ENCODE assay signal across 1 cellular context in genomic region chr6:18034798-18035202, GRCh38.
TF ChIP-seq lines count a peak whose summit lies in the region.

No MANE protein-coding gene starts in this region.

TF ChIP-seq in HepG2, 621 proteins besides CTCF, POLR2A, EP300 and RAD21 (continued from another document and continues in another):
- no peak for TF ChIP-seq CERS6 (CRISPR knock-in tag; IDR thresholded peaks at IDR 0.05)
- TF ChIP-seq KLF13 (CRISPR knock-in tag; IDR thresholded peaks at IDR 0.05): no peak
- no peak for TF ChIP-seq ZNF34 (CRISPR knock-in tag; IDR thresholded peaks at IDR 0.05; ENCODE audit: borderline replicate concordance)
- no peak for TF ChIP-seq RERE (CRISPR knock-in tag; IDR thresholded peaks at IDR 0.05; ENCODE audit: low read depth)
- TF ChIP-seq ZC3H4 (CRISPR knock-in tag; IDR thresholded peaks at IDR 0.05; ENCODE audit: borderline replicate concordance): no peak
- TF ChIP-seq ZNF407 (CRISPR knock-in tag; IDR thresholded peaks at IDR 0.05; ENCODE audit: not compliant biosample characterization): no peak
- TF ChIP-seq ZNF713 (CRISPR knock-in tag; IDR thresholded peaks at IDR 0.05): no peak
- TF ChIP-seq HNF1A (IDR thresholded peaks at IDR 0.05; ENCODE audit: low read depth): no peak
- no peak for TF ChIP-seq HNF1A (CRISPR knock-in tag; IDR thresholded peaks at IDR 0.05; ENCODE audit: borderline replicate concordance)
- TF ChIP-seq ZNF296 (CRISPR knock-in tag; conservative IDR thresholded peaks at IDR 0.05): no peak
- TF ChIP-seq DPF2 (CRISPR knock-in tag; IDR thresholded peaks at IDR 0.05; ENCODE audit: borderline replicate concordance, low read depth): no peak
- no peak for TF ChIP-seq STAT6 (CRISPR knock-in tag; IDR thresholded peaks at IDR 0.05; ENCODE audit: borderline replicate concordance)
- no peak for TF ChIP-seq MZF1 (CRISPR knock-in tag; IDR thresholded peaks at IDR 0.05; ENCODE audit: borderline replicate concordance)
- TF ChIP-seq SNAPC5 (CRISPR knock-in tag; IDR thresholded peaks at IDR 0.05; ENCODE audit: borderline replicate concordance): no peak
- TF ChIP-seq ZBTB14 (CRISPR knock-in tag; IDR thresholded peaks at IDR 0.05): no peak
- no peak for TF ChIP-seq NCOA1 (CRISPR knock-in tag; IDR thresholded peaks at IDR 0.05)
- no peak for TF ChIP-seq XBP1 (CRISPR knock-in tag; IDR thresholded peaks at IDR 0.05)
- no peak for TF ChIP-seq ZNF816 (CRISPR knock-in tag; IDR thresholded peaks at IDR 0.05; ENCODE audit: borderline replicate concordance)
- TF ChIP-seq NFYB (CRISPR knock-in tag; IDR thresholded peaks at IDR 0.05): no peak
- no peak for TF ChIP-seq ZFY (CRISPR knock-in tag; IDR thresholded peaks at IDR 0.05)
- TF ChIP-seq RBM39 (IDR thresholded peaks at IDR 0.05; ENCODE audit: low read depth, low read length, poor library complexity, severe bottlenecking): no peak
- no peak for TF ChIP-seq TAF1 (CRISPR knock-in tag; IDR thresholded peaks at IDR 0.05)
- no peak for TF ChIP-seq EEA1 (CRISPR knock-in tag; IDR thresholded peaks at IDR 0.05; ENCODE audit: borderline replicate concordance)
- TF ChIP-seq FOSL1 (CRISPR knock-in tag; IDR thresholded peaks at IDR 0.05; ENCODE audit: borderline replicate concordance): no peak
- peak; percentile 40; the same call in 1 of the 2 replicates for TF ChIP-seq ZNF256 (CRISPR knock-in tag; conservative IDR thresholded peaks at IDR 0.05)
- peak; percentile 70 for TF ChIP-seq ZMYM4 (CRISPR knock-in tag; IDR thresholded peaks at IDR 0.05)
- TF ChIP-seq ZNF709 (CRISPR knock-in tag; IDR thresholded peaks at IDR 0.05): no peak
- no peak for TF ChIP-seq ZBTB34 (CRISPR knock-in tag; IDR thresholded peaks at IDR 0.05)
- no peak for TF ChIP-seq HNRNPK (IDR thresholded peaks at IDR 0.05; ENCODE audit: low read depth, low read length, poor library complexity, severe bottlenecking)
- TF ChIP-seq HOXA5 (CRISPR knock-in tag; IDR thresholded peaks at IDR 0.05): 0 out of 2 replicates have a peak, but pooled peaks have one; percentile 63
- no peak for TF ChIP-seq SALL2 (CRISPR knock-in tag; IDR thresholded peaks at IDR 0.05)
- no peak for TF ChIP-seq HCFC1 (IDR thresholded peaks at IDR 0.05; ENCODE audit: low read depth, low read length)
- no peak for TF ChIP-seq ZBTB7B (CRISPR knock-in tag; IDR thresholded peaks at IDR 0.05)
- TF ChIP-seq MBD4 (IDR thresholded peaks at IDR 0.05; ENCODE audit: borderline replicate concordance, low read length): no peak
